Comparison of ENCODE assay signal across 13 cellular contexts in the genomic region with DNA sequence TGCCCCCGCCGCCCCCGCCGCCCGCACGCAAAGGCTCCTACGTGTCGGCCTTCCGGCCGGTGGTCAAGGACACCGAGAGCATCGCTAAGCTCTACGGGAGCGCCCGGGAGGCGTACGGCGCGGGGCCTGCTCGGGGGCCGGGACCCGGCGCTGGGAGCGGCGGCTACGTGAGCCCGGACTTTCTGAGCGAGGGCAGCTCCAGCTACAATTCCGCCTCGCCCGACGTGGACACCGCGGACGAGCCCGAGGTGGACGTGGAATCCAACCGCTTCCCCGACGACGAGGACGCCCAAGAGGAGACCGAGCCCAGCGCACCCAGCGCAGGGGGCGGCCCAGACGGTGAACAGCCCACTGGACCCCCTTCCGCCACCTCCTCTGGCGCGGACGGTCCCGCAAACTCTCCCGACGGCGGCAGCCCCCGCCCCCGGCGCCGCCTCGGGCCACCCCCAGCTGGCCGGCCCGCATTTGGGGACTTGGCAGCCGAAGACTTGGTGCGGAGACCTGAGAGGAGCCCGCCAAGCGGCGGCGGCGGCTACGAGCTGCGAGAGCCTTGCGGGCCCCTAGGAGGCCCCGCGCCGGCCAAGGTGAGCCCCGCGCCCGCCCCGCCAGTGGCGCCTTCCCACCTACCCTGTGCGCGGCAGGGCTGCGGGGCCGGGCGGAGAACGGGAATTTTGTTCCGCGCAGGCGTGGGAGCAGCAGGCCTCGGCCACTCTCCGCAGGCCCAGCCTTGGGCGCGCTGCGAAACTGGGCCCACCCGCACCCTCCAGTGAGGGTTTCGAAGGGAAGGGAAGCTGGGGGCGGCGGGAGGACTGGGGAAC. TPM values are rescaled to one million over a fixed set of nuclear protein-coding genes. Genes with fewer than 3 reads are reported as not detected.
A peak's percentile ranks its signal among the peaks of the same experiment; 100 is the strongest.
DNase-seq lines count a peak whose midpoint lies in the region; ATAC-seq and TF ChIP-seq lines count a peak whose summit lies in the region.
"Had no signal": no experiment of that assay in that cellular context is flagged by ENCODE, and none has a peak within 500 bp of the region (broad histone marks: within the 10 kb centered on the region; RNA-seq: fewer than 3 reads in every experiment).

No MANE protein-coding gene starts in this region.

- no peak for TF ChIP-seq CTCF in activated B cell treated with CpG ODN at 0.5 μM for 24 hours (IDR thresholded peaks at IDR 0.05)

- H3K36me3 Mint-ChIP-seq in activated naive CD4-positive, alpha-beta T cell treated with anti-CD3 and anti-CD28 coated beads, Interleukin-2, amount 10 ng/mL, durations not matched to agents 7 days and 5 days, result peaks cover 8% of the 10 kb centered on the region
- no peaks in the 10 kb centered on the region for H3K36me3 Mint-ChIP-seq in activated naive CD4-positive, alpha-beta T cell treated with anti-CD3 and anti-CD28 coated beads for 36 hours (ENCODE audit: low read depth)
- H3K36me3 Mint-ChIP-seq in activated B cell treated with CpG ODN at 0.5 μM for 24 hours (ENCODE audit: low read depth), result peaks cover 2% of the 10 kb centered on the region
- H3K36me3 Mint-ChIP-seq in stimulated activated effector memory CD8-positive, alpha-beta T cell treated with anti-CD3 and anti-CD28 coated beads, Interleukin-12 subunit alpha, Interleukin-12 subunit beta, amount 100 ng/mL, for 72 hours, result peaks cover 16% of the 10 kb centered on the region

- CTCF ChIA-PET in activated naive CD4-positive, alpha-beta T cell treated with anti-CD3 and anti-CD28 coated beads, Interleukin-2, amount 10 ng/mL, durations not matched to agents 7 days and 5 days (lab: Charles Lee), result no interaction called here
- CTCF ChIA-PET in activated naive CD4-positive, alpha-beta T cell treated with anti-CD3 and anti-CD28 coated beads for 36 hours (lab: Charles Lee), result no interaction called here
- CTCF ChIA-PET in activated B cell treated with CpG ODN at 0.5 μM for 24 hours (lab: Charles Lee), result no interaction called here

- DNase-seq in activated naive CD4-positive, alpha-beta T cell treated with anti-CD3 and anti-CD28 coated beads, Interleukin-2, amount 10 ng/mL, durations not matched to agents 7 days and 5 days, result no peak
- DNase-seq in activated naive CD4-positive, alpha-beta T cell treated with anti-CD3 and anti-CD28 coated beads for 36 hours, result no peak
- no peak for DNase-seq in activated B cell treated with CpG ODN at 0.5 μM for 24 hours
- no peak for DNase-seq in stimulated activated effector memory CD8-positive, alpha-beta T cell treated with anti-CD3 and anti-CD28 coated beads, Interleukin-12 subunit alpha, Interleukin-12 subunit beta, amount 100 ng/mL, for 72 hours (ENCODE audit: low spot score in 2 of 2)
- no peak for DNase-seq in DMS153 treated with DMSO at 0.1 percent for 48 hours (lab: John Stamatoyannopoulos, UW; ENCODE audit: unreplicated experiment)
- no peak for DNase-seq in NCI-H1930 (lab: John Stamatoyannopoulos, UW)
- DNase-seq in NAMALWA (ENCODE audit: low spot score), result no peak
- DNase-seq: NCI-H1436, small intestine had no signal

- H3K4me3 ChIP-seq in iPS-18c (ENCODE audit: insufficient read depth, low read depth, low read length), result peak overlapping the region; percentile 20; the same call in 1 of the 2 replicates
- H3K4me3 ChIP-seq: body of pancreas had no signal

- peaks cover 98% of the 10 kb centered on the region for H3K27me3 Mint-ChIP-seq in activated naive CD4-positive, alpha-beta T cell treated with anti-CD3 and anti-CD28 coated beads, Interleukin-2, amount 10 ng/mL, durations not matched to agents 7 days and 5 days
- peaks cover 70% of the 10 kb centered on the region for H3K27me3 Mint-ChIP-seq in activated naive CD4-positive, alpha-beta T cell treated with anti-CD3 and anti-CD28 coated beads for 36 hours (ENCODE audit: low read depth)
- H3K27me3 Mint-ChIP-seq in activated B cell treated with CpG ODN at 0.5 μM for 24 hours, result peaks cover 55% of the 10 kb centered on the region

- no peaks in the 10 kb centered on the region for H3K9me3 Mint-ChIP-seq in activated naive CD4-positive, alpha-beta T cell treated with anti-CD3 and anti-CD28 coated beads, Interleukin-2, amount 10 ng/mL, durations not matched to agents 7 days and 5 days
- H3K9me3 Mint-ChIP-seq in activated naive CD4-positive, alpha-beta T cell treated with anti-CD3 and anti-CD28 coated beads for 36 hours, result no peaks in the 10 kb centered on the region
- no peaks in the 10 kb centered on the region for H3K9me3 Mint-ChIP-seq in activated B cell treated with CpG ODN at 0.5 μM for 24 hours
- no peaks in the 10 kb centered on the region for H3K9me3 Mint-ChIP-seq in stimulated activated effector memory CD8-positive, alpha-beta T cell treated with anti-CD3 and anti-CD28 coated beads, Interleukin-12 subunit alpha, Interleukin-12 subunit beta, amount 100 ng/mL, for 72 hours

- no peak for ATAC-seq in activated B cell treated with CpG ODN at 0.5 μM for 24 hours (ENCODE audit: low read depth)
- no peak for ATAC-seq in stimulated activated effector memory CD8-positive, alpha-beta T cell treated with anti-CD3 and anti-CD28 coated beads, Interleukin-12 subunit alpha, Interleukin-12 subunit beta, amount 100 ng/mL, for 72 hours

- peak overlapping the region; percentile 51 for H3K4me3 Mint-ChIP-seq in activated naive CD4-positive, alpha-beta T cell treated with anti-CD3 and anti-CD28 coated beads, Interleukin-2, amount 10 ng/mL, durations not matched to agents 7 days and 5 days
- no peak overlapping the region for H3K4me3 Mint-ChIP-seq in activated naive CD4-positive, alpha-beta T cell treated with anti-CD3 and anti-CD28 coated beads for 36 hours
- peak overlapping the region; percentile 59 for H3K4me3 Mint-ChIP-seq in activated B cell treated with CpG ODN at 0.5 μM for 24 hours
- peak overlapping the region; percentile 37 for H3K4me3 Mint-ChIP-seq in stimulated activated effector memory CD8-positive, alpha-beta T cell treated with anti-CD3 and anti-CD28 coated beads, Interleukin-12 subunit alpha, Interleukin-12 subunit beta, amount 100 ng/mL, for 72 hours

- intact Hi-C loops in activated naive CD4-positive, alpha-beta T cell treated with anti-CD3 and anti-CD28 coated beads for 36 hours (cut with micrococcal nuclease), result no loop called here
- intact Hi-C loops in activated B cell treated with CpG ODN at 0.5 μM for 24 hours (cut with micrococcal nuclease), result no loop called here

- H3K4me1 Mint-ChIP-seq in activated naive CD4-positive, alpha-beta T cell treated with anti-CD3 and anti-CD28 coated beads, Interleukin-2, amount 10 ng/mL, durations not matched to agents 7 days and 5 days, result peaks cover 40% of the 10 kb centered on the region
- H3K4me1 Mint-ChIP-seq in activated naive CD4-positive, alpha-beta T cell treated with anti-CD3 and anti-CD28 coated beads for 36 hours (ENCODE audit: low read depth), result peaks cover 38% of the 10 kb centered on the region
- H3K4me1 Mint-ChIP-seq in activated B cell treated with CpG ODN at 0.5 μM for 24 hours, result peaks cover 42% of the 10 kb centered on the region
- H3K4me1 Mint-ChIP-seq in stimulated activated effector memory CD8-positive, alpha-beta T cell treated with anti-CD3 and anti-CD28 coated beads, Interleukin-12 subunit alpha, Interleukin-12 subunit beta, amount 100 ng/mL, for 72 hours, result peaks cover 37% of the 10 kb centered on the region

- H3K9me3 ChIP-seq in iPS-18c (ENCODE audit: control insufficient read depth, insufficient read depth, low read length), result peaks cover 4% of the 10 kb centered on the region
- H3K9me3 ChIP-seq: body of pancreas, SK-N-SH had no signal

- peak overlapping the region; percentile 72 for H3K27ac Mint-ChIP-seq in activated naive CD4-positive, alpha-beta T cell treated with anti-CD3 and anti-CD28 coated beads, Interleukin-2, amount 10 ng/mL, durations not matched to agents 7 days and 5 days
- H3K27ac Mint-ChIP-seq in activated naive CD4-positive, alpha-beta T cell treated with anti-CD3 and anti-CD28 coated beads for 36 hours, result no peak overlapping the region
- no peak overlapping the region for H3K27ac Mint-ChIP-seq in activated B cell treated with CpG ODN at 0.5 μM for 24 hours
- H3K27ac Mint-ChIP-seq in stimulated activated effector memory CD8-positive, alpha-beta T cell treated with anti-CD3 and anti-CD28 coated beads, Interleukin-12 subunit alpha, Interleukin-12 subunit beta, amount 100 ng/mL, for 72 hours, result no peak overlapping the region

- POLR2A ChIA-PET in activated B cell treated with CpG ODN at 0.5 μM for 24 hours (lab: Charles Lee), result interaction anchor here (0.8 kb wide), 1 partner anchor 48 kb away, joined by 3 read pairs; no protein-coding TSS in a partner anchor

RNA-seq across cellular contexts. Expression of a gene that starts 2.5 kb away (rescaled TPM):
- under 1 TPM; 0.07 to 0.15 TPM for total RNA-seq in activated naive CD4-positive, alpha-beta T cell treated with anti-CD3 and anti-CD28 coated beads for 36 hours
- total RNA-seq in activated B cell treated with CpG ODN at 0.5 μM for 24 hours, result 0.53 and 0.64 TPM in 2 replicates
- total RNA-seq: HT1080 had no signal

RNA-seq across cellular contexts. Expression of a gene that starts 12.1 kb away (rescaled TPM):
- not detected for total RNA-seq in activated naive CD4-positive, alpha-beta T cell treated with anti-CD3 and anti-CD28 coated beads for 36 hours
- total RNA-seq in activated B cell treated with CpG ODN at 0.5 μM for 24 hours, result not detected in 2 replicates
- total RNA-seq: body of pancreas, HT1080 had no signal
